8 cellular contexts compared by ENCODE assay signal in genomic region chr4:1722551-1723071, GRCh38. TPM values are rescaled to one million over a fixed set of nuclear protein-coding genes. Genes with fewer than 3 reads are reported as not detected.
A peak's percentile ranks its signal among the peaks of the same experiment; 100 is the strongest.
DNase-seq lines count a peak whose midpoint lies in the region; ATAC-seq and TF ChIP-seq lines count a peak whose summit lies in the region.

No MANE protein-coding gene starts in this region.

- TF ChIP-seq POLR2A in suprapubic skin (IDR thresholded peaks at IDR 0.05), result no peak

- no peaks in the 10 kb centered on the region for H3K27me3 Mint-ChIP-seq in activated T-cell treated with anti-CD3 and anti-CD28 coated beads, Interleukin-2, amount 50 U/mL, for 24 hours

- H3K4me3 ChIP-seq in WI38 (ENCODE audit: low read depth, low read length) (peak overlapping the region; percentile 62), iPS DF 6.9 (ENCODE audit: low read length) (peak overlapping the region; percentile 95), suprapubic skin (peak overlapping the region; percentile 90)

- H3K36me3 Mint-ChIP-seq in activated T-cell treated with anti-CD3 and anti-CD28 coated beads, Interleukin-2, amount 50 U/mL, for 24 hours (ENCODE audit: low read depth), result peaks cover 86% of the 10 kb centered on the region

- H3K4me1 Mint-ChIP-seq in activated T-cell treated with anti-CD3 and anti-CD28 coated beads, Interleukin-2, amount 50 U/mL, for 24 hours (ENCODE audit: low read depth), result peaks cover 70% of the 10 kb centered on the region

- H3K9me3 ChIP-seq in iPS DF 6.9 (ENCODE audit: control insufficient read depth, insufficient read depth, low read length) (no peaks in the 10 kb centered on the region), suprapubic skin (no peaks in the 10 kb centered on the region)

- peak overlapping the region; percentile 98 for H3K27ac Mint-ChIP-seq in activated T-cell treated with anti-CD3 and anti-CD28 coated beads, Interleukin-2, amount 50 U/mL, for 24 hours

- H3K27me3 ChIP-seq in iPS DF 6.9 (ENCODE audit: control insufficient read depth, insufficient read depth, low read length) (no peaks in the 10 kb centered on the region), suprapubic skin (no peaks in the 10 kb centered on the region)

- no peak for TF ChIP-seq CTCF in WI38 (IDR thresholded peaks at IDR 0.05; ENCODE audit: low read depth, low read length)
- TF ChIP-seq CTCF in suprapubic skin (IDR thresholded peaks at IDR 0.05), result no peak

- no peak overlapping the region for H3K27ac ChIP-seq in iPS DF 6.9 (ENCODE audit: low read length)
- H3K27ac ChIP-seq in suprapubic skin, result peak overlapping the region; percentile 42

- peaks cover 32% of the 10 kb centered on the region for H3K36me3 ChIP-seq in iPS DF 6.9 (ENCODE audit: control insufficient read depth, insufficient read depth, low read length)
- peaks cover 5% of the 10 kb centered on the region for H3K36me3 ChIP-seq in suprapubic skin

- H3K4me1 ChIP-seq in iPS DF 6.9 (ENCODE audit: control insufficient read depth, insufficient read depth, low read length), result peaks cover 4% of the 10 kb centered on the region; the same call in 1 of the 2 replicates
- peaks cover 62% of the 10 kb centered on the region for H3K4me1 ChIP-seq in suprapubic skin

- peak overlapping the region; percentile 99 for H3K4me3 Mint-ChIP-seq in activated T-cell treated with anti-CD3 and anti-CD28 coated beads, Interleukin-2, amount 50 U/mL, for 24 hours

- no peak for DNase-seq in activated T-cell treated with anti-CD3 and anti-CD28 coated beads, Interleukin-2, amount 50 U/mL, for 24 hours
- DNase-seq in activated T-cell treated with anti-CD3 and anti-CD28 coated beads for 4 hours (no peak), iPS DF 6.9 (ENCODE audit: low read depth, low spot score) (no peak), suprapubic skin (ENCODE audit: low spot score in 2 of 2) (peak in 1 of 2 donors; percentile 63), T-helper 9 cell (no peak)
- no peak for DNase-seq in stimulated activated CD4-positive, alpha-beta T cell treated with anti-CD3 and anti-CD28 coated beads, Interleukin-12 subunit alpha, Interleukin-12 subunit beta, amount 100 ng/mL, for 4 hours

- WGBS in iPS DF 6.9 (ENCODE audit: insufficient coverage, insufficient read length), result no CpG with 5 or more reads among the region's 17 CpGs
- 64% methylated on average over 17 of the region's 17 CpGs for WGBS in suprapubic skin

- no peak for TF ChIP-seq EP300 in suprapubic skin (IDR thresholded peaks at IDR 0.05)

- no peak for ATAC-seq in HG02798 (IDR thresholded peaks at IDR 0.05; ENCODE audit: poor library complexity, unreplicated experiment)

- H3K9me3 Mint-ChIP-seq in activated T-cell treated with anti-CD3 and anti-CD28 coated beads, Interleukin-2, amount 50 U/mL, for 24 hours, result no peaks in the 10 kb centered on the region

RNA-seq across cellular contexts. Expression of gene TACC3, which starts 1.3 kb away (rescaled TPM):
- total RNA-seq in suprapubic skin, result 10 to 100 TPM in 2 of 4 donors, 1 to 10 TPM in 2; 7.2 to 11.7 (median 8.8) TPM

RNA-seq across cellular contexts. Expression of gene TMEM129, which starts 1.5 kb away (rescaled TPM):
- total RNA-seq in suprapubic skin, result 10 to 100 TPM; 50.4 to 77.2 (median 57.6) TPM

RNA-seq across cellular contexts. Expression of gene SLBP, which starts 10.5 kb away (rescaled TPM):
- 10 to 100 TPM; 36.9 to 59.1 (median 40.8) TPM for total RNA-seq in suprapubic skin

RNA-seq across cellular contexts. Expression of gene FAM53A, which starts 38.5 kb away (rescaled TPM):
- total RNA-seq in suprapubic skin, result 1 to 10 TPM; 2.2 to 8.0 (median 4.9) TPM
